Comparison of ENCODE assay signal across 8 cellular contexts in the genomic region with DNA sequence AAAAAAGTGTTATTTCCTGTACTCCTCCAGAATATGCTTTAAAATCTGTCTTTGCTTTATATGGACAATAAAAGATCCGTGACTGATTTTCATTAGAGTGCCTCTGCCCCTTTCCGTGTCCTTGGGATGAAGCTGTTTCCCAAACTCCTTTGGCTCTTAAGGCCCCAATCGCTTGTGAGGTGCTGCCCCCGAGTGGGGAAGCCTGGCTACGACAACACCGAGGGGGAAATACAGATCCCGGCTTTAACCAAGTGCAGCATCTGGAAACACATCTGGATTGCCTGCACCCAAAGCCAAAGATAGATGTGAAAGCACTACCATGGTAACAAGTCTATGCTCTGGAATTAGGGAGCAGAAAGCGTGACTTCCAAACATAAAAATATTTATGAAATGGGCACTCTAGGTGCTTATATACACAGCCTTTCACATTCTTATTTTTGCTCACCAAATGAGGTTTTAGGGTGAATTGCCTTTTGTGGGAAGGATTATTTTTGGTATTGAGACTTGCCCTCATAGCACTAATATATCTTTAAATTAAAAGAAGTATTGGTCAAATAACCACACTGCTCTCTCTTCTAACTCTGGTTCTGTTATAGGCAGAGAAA. TPM values are rescaled to one million over a fixed set of nuclear protein-coding genes. Genes with fewer than 3 reads are reported as not detected.
DNase-seq lines count a peak whose midpoint lies in the region; ATAC-seq and TF ChIP-seq lines count a peak whose summit lies in the region.

No MANE protein-coding gene starts in this region.

- H3K4me3 Mint-ChIP-seq in activated CD8-positive, alpha-beta T cell treated with anti-CD3 and anti-CD28 coated beads for 36 hours = no peak overlapping the region
- peak overlapping the region in 1 of 8 donors; percentile 14 for H3K4me3 Mint-ChIP-seq in naive B cell

- DNase-seq in AML-193 (lab: John Stamatoyannopoulos, UW) (peak; percentile 26 to 54), GM20000 (ENCODE audit: low spot score) (peak; percentile 62), NCI-H345 treated with DMSO at 0.1 percent for 48 hours (lab: John Stamatoyannopoulos, UW; ENCODE audit: unreplicated experiment) (peak; percentile 10), esophagus muscularis mucosa (ENCODE audit: extremely low spot score) (no peak), naive B cell (peak; percentile 14), thyroid gland (peak; percentile 60 to 65)
- DNase-seq in activated CD8-positive, alpha-beta T cell treated with anti-CD3 and anti-CD28 coated beads for 36 hours = peak; percentile 66

- peaks cover 19 to 37% (median 29%) of the 10 kb centered on the region in 4 donors for H3K4me1 ChIP-seq in esophagus muscularis mucosa
- no peaks in the 10 kb centered on the region for H3K4me1 ChIP-seq in thyroid gland

- peaks cover 0 to 13% (median 7%) of the 10 kb centered on the region in 4 donors for H3K36me3 ChIP-seq in esophagus muscularis mucosa
- H3K36me3 ChIP-seq in thyroid gland = peaks cover 0 to 2% of the 10 kb centered on the region in 2 donors

- peak; percentile 73 for TF ChIP-seq CTCF in GM20000 (IDR thresholded peaks at IDR 0.05; ENCODE audit: extremely low read depth, missing control alignments)
- peak; percentile 86 for TF ChIP-seq CTCF in activated CD8-positive, alpha-beta T cell treated with anti-CD3 and anti-CD28 coated beads for 36 hours (IDR thresholded peaks at IDR 0.05)
- peak; percentile 91 to 95 (median 91) for TF ChIP-seq CTCF in esophagus muscularis mucosa (IDR thresholded peaks at IDR 0.05)
- peak; percentile 52 to 84 (median 68) for TF ChIP-seq CTCF in thyroid gland (IDR thresholded peaks at IDR 0.05)

- ATAC-seq in activated CD8-positive, alpha-beta T cell treated with anti-CD3 and anti-CD28 coated beads for 36 hours = peak; percentile 64
- ATAC-seq in naive B cell (ENCODE audit: low read depth in 2 of 2) (no peak), HG03565 (IDR thresholded peaks at IDR 0.05; ENCODE audit: unreplicated experiment) (no peak)

- H3K27me3 Mint-ChIP-seq in activated CD8-positive, alpha-beta T cell treated with anti-CD3 and anti-CD28 coated beads for 36 hours = no peaks in the 10 kb centered on the region
- peaks cover 0 to 9% (median 8%) of the 10 kb centered on the region in 3 donors for H3K27me3 Mint-ChIP-seq in naive B cell

- peaks cover 7% of the 10 kb centered on the region for H3K36me3 Mint-ChIP-seq in activated CD8-positive, alpha-beta T cell treated with anti-CD3 and anti-CD28 coated beads for 36 hours (ENCODE audit: low read depth)
- peaks cover 0 to 8% of the 10 kb centered on the region in 2 donors for H3K36me3 Mint-ChIP-seq in naive B cell

- H3K9me3 ChIP-seq in esophagus muscularis mucosa = no peaks in the 10 kb centered on the region
- H3K9me3 ChIP-seq in thyroid gland = no peaks in the 10 kb centered on the region

- no peak for TF ChIP-seq POLR2A in esophagus muscularis mucosa (IDR thresholded peaks at IDR 0.05; ENCODE audit: low read depth)
- TF ChIP-seq POLR2A in thyroid gland (IDR thresholded peaks at IDR 0.05) = no peak

- no peaks in the 10 kb centered on the region for H3K9me3 Mint-ChIP-seq in activated CD8-positive, alpha-beta T cell treated with anti-CD3 and anti-CD28 coated beads for 36 hours
- no peaks in the 10 kb centered on the region for H3K9me3 Mint-ChIP-seq in naive B cell

- WGBS in esophagus muscularis mucosa = 6% methylated on average over 8 of the region's 8 CpGs
- 9% methylated on average over 8 of the region's 8 CpGs for WGBS in thyroid gland, 2 donors

- peaks cover 7% of the 10 kb centered on the region for H3K4me1 Mint-ChIP-seq in activated CD8-positive, alpha-beta T cell treated with anti-CD3 and anti-CD28 coated beads for 36 hours (ENCODE audit: low read depth)
- H3K4me1 Mint-ChIP-seq in naive B cell = no peaks in the 10 kb centered on the region

- intact Hi-C loops in activated CD8-positive, alpha-beta T cell treated with anti-CD3 and anti-CD28 coated beads for 36 hours (cut with micrococcal nuclease) = loop anchor here (2.0 kb wide), 1 partner anchor 163 kb away; no protein-coding TSS in a partner anchor
- intact Hi-C loops in esophagus muscularis mucosa (cut with DNase I) (loop anchor here (2.0 kb wide), 2 partner anchors 41 to 161 kb away; a partner anchor contains a TSS), thyroid gland (cut with DNase I) (loop anchor here (5.0 to 10.0 kb wide), 2 partner anchors 65 to 162 kb away; no protein-coding TSS in a partner anchor)

- H3K27ac ChIP-seq in esophagus muscularis mucosa (replicated peaks in 1 of 4) (peak overlapping the region; percentile 60 to 74 (median 68)), thyroid gland (no peak overlapping the region)

- CTCF ChIA-PET in activated CD8-positive, alpha-beta T cell treated with anti-CD3 and anti-CD28 coated beads for 36 hours (lab: Charles Lee) = interaction anchor here (0.7 to 3.5 kb wide), 19 partner anchors 7 to 192 kb away, joined by 3 to 28 read pairs (median 4); a partner anchor contains a TSS

- no peak overlapping the region for H3K27ac Mint-ChIP-seq in activated CD8-positive, alpha-beta T cell treated with anti-CD3 and anti-CD28 coated beads for 36 hours
- H3K27ac Mint-ChIP-seq in naive B cell = peak overlapping the region in 1 of 6 donors; percentile 39

- no peak overlapping the region for H3K4me3 ChIP-seq in esophagus muscularis mucosa
- no peak overlapping the region for H3K4me3 ChIP-seq in thyroid gland (replicated peaks in 1 of 3)

- POLR2A ChIA-PET in activated CD8-positive, alpha-beta T cell treated with anti-CD3 and anti-CD28 coated beads for 36 hours (lab: Charles Lee) = no interaction called here

- H3K27me3 ChIP-seq in esophagus muscularis mucosa (no peaks in the 10 kb centered on the region), thyroid gland (no peaks in the 10 kb centered on the region)

- TF ChIP-seq EP300 in esophagus muscularis mucosa (IDR thresholded peaks at IDR 0.05) = no peak

RNA-seq across cellular contexts. Expression of a gene that starts 40.6 kb away (rescaled TPM):
- total RNA-seq in activated CD8-positive, alpha-beta T cell treated with anti-CD3 and anti-CD28 coated beads for 36 hours = not detected
- total RNA-seq in esophagus muscularis mucosa (100 to 1,000 TPM; 133 to 228 (median 189) TPM), thyroid gland (1 to 10 TPM in 3 of 4 donors, under 1 TPM in 1; 0.78 to 2.7 (median 1.8) TPM)
- polyA plus RNA-seq in naive B cell (ENCODE audit: low read depth in 6 of 6) = under 1 TPM in 2 of 6 donors, not detected in 4; 0.04 to 0.09 TPM

Comparison
In these comparisons a context has a peak if more than half of its experiments do, and no peak if none do; other contexts are left out.
1. H3K27ac ChIP-seq: peak in esophagus muscularis mucosa (4 of 4); none in thyroid gland (0 of 3).
2. RNA of a gene that starts 40.6 kb away (total RNA-seq): 133 to 228 TPM in esophagus muscularis mucosa; 0.78 to 2.7 TPM in thyroid gland and not detected in activated CD8-positive, alpha-beta T cell treated with anti-CD3 and anti-CD28 coated beads for 36 hours; every median in the first group is over 10 times any median in the second.
3. Peak in every context shown above with its lines, with median percentiles within 50 percentile points of each other: CTCF ChIP-seq.